In genomic region chr9:5445096-5445495, GRCh38 we compare ENCODE assay signal across 2 cellular contexts. TPM values are rescaled to one million over a fixed set of nuclear protein-coding genes. Genes with fewer than 3 reads are reported as not detected.
"Had no signal": no experiment of that assay in that cellular context is flagged by ENCODE, and none has a peak within 500 bp of the region (broad histone marks: within the 10 kb centered on the region; RNA-seq: fewer than 3 reads in every experiment).

No MANE protein-coding gene starts in this region.

RNA-seq across cellular contexts. Expression of gene CD274, which starts 5.2 kb away (rescaled TPM):
- total RNA-seq: GM23338, H9 had no signal
